Comparison of ENCODE assay signal across 8 cellular contexts in the genomic region with DNA sequence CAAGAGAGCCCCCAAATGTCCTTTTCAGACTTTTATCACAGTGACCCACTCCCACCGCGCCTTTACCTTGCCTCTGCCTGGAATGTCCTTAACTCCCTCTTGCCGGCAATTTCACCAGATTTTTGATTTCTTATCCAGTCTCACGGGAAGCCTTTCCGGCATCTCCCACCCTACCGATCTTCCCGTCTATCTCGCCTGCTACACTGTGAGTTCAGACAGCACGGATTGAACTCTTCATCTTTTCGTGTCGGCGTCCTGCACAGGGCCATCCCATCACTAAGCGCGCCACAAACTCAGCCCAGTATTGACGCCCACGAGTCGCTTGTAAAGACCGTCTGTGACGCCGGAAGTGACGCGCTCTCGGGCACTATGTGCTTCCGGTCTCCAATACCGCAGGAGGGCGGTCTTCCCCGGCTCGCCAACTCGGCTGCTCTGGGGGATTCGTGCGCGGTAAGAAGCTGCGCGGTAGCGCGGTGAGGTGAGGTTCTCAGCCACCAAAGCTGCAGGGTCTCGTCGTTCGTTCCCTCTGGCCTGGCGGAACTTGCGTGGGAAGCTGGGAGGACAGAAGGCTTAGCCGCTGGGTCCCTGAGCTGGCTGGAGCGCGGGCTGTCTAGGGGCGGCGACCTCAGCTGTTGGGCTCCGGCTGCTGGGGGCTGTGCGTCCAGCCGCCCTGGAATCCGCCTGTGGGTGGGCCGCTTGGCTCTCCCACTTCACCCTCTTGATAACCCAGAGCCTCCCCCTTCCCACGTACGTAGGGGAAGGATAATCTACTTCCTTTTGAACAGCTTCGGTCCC. TPM values are rescaled to one million over a fixed set of nuclear protein-coding genes. Genes with fewer than 3 reads are reported as not detected.
A peak's percentile ranks its signal among the peaks of the same experiment; 100 is the strongest.
DNase-seq lines count a peak whose midpoint lies in the region; ATAC-seq and TF ChIP-seq lines count a peak whose summit lies in the region.

A gene with protein sequence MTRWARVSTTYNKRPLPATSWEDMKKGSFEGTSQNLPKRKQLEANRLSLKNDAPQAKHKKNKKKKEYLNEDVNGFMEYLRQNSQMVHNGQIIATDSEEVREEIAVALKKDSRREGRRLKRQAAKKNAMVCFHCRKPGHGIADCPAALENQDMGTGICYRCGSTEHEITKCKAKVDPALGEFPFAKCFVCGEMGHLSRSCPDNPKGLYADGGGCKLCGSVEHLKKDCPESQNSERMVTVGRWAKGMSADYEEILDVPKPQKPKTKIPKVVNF (plus strand): TSS at position 367 of the 795 bp plus-strand sequence. CDS start 3,171 bp downstream, outside the sequence.

- peaks cover 11% of the 10 kb centered on the region for H3K4me1 Mint-ChIP-seq in GM23338
- H3K4me1 Mint-ChIP-seq in activated T-helper 17 cell treated with anti-CD3 and anti-CD28 coated beads, Interleukin-2, amount 50 U/mL, for 72 hours = peaks cover 39% of the 10 kb centered on the region
- H3K4me1 Mint-ChIP-seq in naive thymus-derived CD4-positive, alpha-beta T cell = peaks cover 34 to 72% (median 55%) of the 10 kb centered on the region in 7 donors
- H3K4me1 Mint-ChIP-seq in stimulated activated naive B cell treated with anti-CD40 and anti-IgM and Interleukin-4, amounts not matched to agents 10 μg/mL and 1 μg/mL and 100 μg/mL, for 72 hours = peaks cover 19 to 38% of the 10 kb centered on the region in 2 donors

- peak within 1 kb of the TSS; percentile 99 for H3K9ac ChIP-seq in fibroblast of lung (ENCODE audit: insufficient read depth, low read length)

- POLR2A ChIA-PET in RWPE1 (lab: Yijun Ruan, JAX; ENCODE audit: low non-redundant PET) = interaction anchor here (0.5 to 1.2 kb wide), 3 partner anchors 14 to 1050 kb away, joined by 3 to 5 read pairs (median 4); no protein-coding TSS in a partner anchor
- POLR2A ChIA-PET in naive thymus-derived CD4-positive, alpha-beta T cell (lab: Charles Lee) = interaction anchor here (0.6 to 1.0 kb wide), 5 partner anchors 20 to 647 kb away, joined by 3 read pairs; a partner anchor contains a TSS

- H3K4me3 ChIP-seq in GM23338 = peak within 1 kb of the TSS; percentile 65
- H3K4me3 ChIP-seq in fibroblast of lung (replicated peaks in 1 of 4; ENCODE audit: control extremely low read depth in 1 of 4, insufficient read depth in 1 of 4, low read depth in 3 of 4, low read length in 4 of 4) = peak within 1 kb of the TSS; percentile 77 to 96 (median 88)
- peak within 1 kb of the TSS; percentile 75 for H3K4me3 ChIP-seq in naive thymus-derived CD4-positive, alpha-beta T cell (ENCODE audit: low read length)

- no peaks in the 10 kb centered on the region for H3K9me3 Mint-ChIP-seq in GM23338
- H3K9me3 Mint-ChIP-seq in activated T-helper 17 cell treated with anti-CD3 and anti-CD28 coated beads, Interleukin-2, amount 50 U/mL, for 72 hours = no peaks in the 10 kb centered on the region
- H3K9me3 Mint-ChIP-seq in naive thymus-derived CD4-positive, alpha-beta T cell = peaks cover 0 to 3% (median 0%) of the 10 kb centered on the region in 11 donors
- H3K9me3 Mint-ChIP-seq in stimulated activated naive B cell treated with anti-CD40 and anti-IgM and Interleukin-4, amounts not matched to agents 10 μg/mL and 1 μg/mL and 100 μg/mL, for 72 hours = no peaks in the 10 kb centered on the region

- intact Hi-C loops in naive thymus-derived CD4-positive, alpha-beta T cell (cut with micrococcal nuclease) = loop anchor here (1.0 to 10.0 kb wide), 22 partner anchors 233 to 1789 kb away; a partner anchor contains a TSS

- peak within 1 kb of the TSS; percentile 84 for H3K27ac ChIP-seq in GM23338 (ENCODE audit: low read depth)
- peak within 1 kb of the TSS; percentile 77 for H3K27ac ChIP-seq in RWPE1
- peak within 1 kb of the TSS; percentile 99 for H3K27ac ChIP-seq in fibroblast of lung (ENCODE audit: insufficient read depth, low read length)
- peak within 1 kb of the TSS; percentile 96 for H3K27ac ChIP-seq in naive thymus-derived CD4-positive, alpha-beta T cell (ENCODE audit: low read depth, low read length)

- no peaks in the 10 kb centered on the region for H3K27me3 Mint-ChIP-seq in GM23338 (ENCODE audit: insufficient read depth, low read depth, poor library complexity)
- H3K27me3 Mint-ChIP-seq in activated T-helper 17 cell treated with anti-CD3 and anti-CD28 coated beads, Interleukin-2, amount 50 U/mL, for 72 hours = no peaks in the 10 kb centered on the region
- H3K27me3 Mint-ChIP-seq in naive thymus-derived CD4-positive, alpha-beta T cell = no peaks in the 10 kb centered on the region
- H3K27me3 Mint-ChIP-seq in stimulated activated naive B cell treated with anti-CD40 and anti-IgM and Interleukin-4, amounts not matched to agents 10 μg/mL and 1 μg/mL and 100 μg/mL, for 72 hours = no peaks in the 10 kb centered on the region

- CTCF ChIA-PET in RWPE1 (lab: Yijun Ruan, JAX) = interaction anchor here (0.6 to 1.1 kb wide), 6 partner anchors 63 to 868 kb away, joined by 3 to 5 read pairs (median 4); no protein-coding TSS in a partner anchor
- CTCF ChIA-PET in naive thymus-derived CD4-positive, alpha-beta T cell (lab: Charles Lee) = interaction anchor here (0.5 to 0.6 kb wide), 3 partner anchors 32 to 1021 kb away, joined by 3 to 5 read pairs (median 4); no protein-coding TSS in a partner anchor

- ATAC-seq in GM23338 = peak; percentile 95
- ATAC-seq in activated T-helper 17 cell treated with anti-CD3 and anti-CD28 coated beads, Interleukin-2, amount 50 U/mL, for 72 hours (replicated peaks) = peak; percentile 92
- ATAC-seq in naive thymus-derived CD4-positive, alpha-beta T cell = peak; percentile 96
- peak; percentile 97 to 98 for ATAC-seq in stimulated activated naive B cell treated with anti-CD40 and anti-IgM and Interleukin-4, amounts not matched to agents 10 μg/mL and 1 μg/mL and 100 μg/mL, for 72 hours (replicated peaks)

- H3K4me2 ChIP-seq in GM23338 (peak within 1 kb of the TSS; percentile 89), fibroblast of lung (ENCODE audit: extremely low read depth, insufficient read depth, low read length) (peak within 1 kb of the TSS; percentile 85)

- peak within 1 kb of the TSS; percentile 88; the same call in 1 of the 2 replicates for H2AFZ ChIP-seq in GM23338
- peak within 1 kb of the TSS; percentile 95 for H2AFZ ChIP-seq in fibroblast of lung (ENCODE audit: low read length)

- H3K79me2 ChIP-seq in GM23338 (replicated peaks; ENCODE audit: insufficient read depth) (peaks cover 60% of the 10 kb centered on the region), fibroblast of lung (ENCODE audit: control insufficient read depth, insufficient read depth, low read length) (peaks cover 42% of the 10 kb centered on the region)

- H3K27me3 ChIP-seq in GM23338 (ENCODE audit: insufficient read depth) (no peaks in the 10 kb centered on the region), fibroblast of lung (ENCODE audit: control insufficient read depth, insufficient read depth, low read length) (no peaks in the 10 kb centered on the region)
- no peaks in the 10 kb centered on the region for H3K27me3 ChIP-seq in naive thymus-derived CD4-positive, alpha-beta T cell (ENCODE audit: control insufficient read depth in 2 of 2, insufficient read depth in 2 of 2, low read length in 2 of 2)

- peak within 1 kb of the TSS; percentile 98 for H3K27ac Mint-ChIP-seq in GM23338
- peak within 1 kb of the TSS; percentile 90 for H3K27ac Mint-ChIP-seq in activated T-helper 17 cell treated with anti-CD3 and anti-CD28 coated beads, Interleukin-2, amount 50 U/mL, for 72 hours
- peak within 1 kb of the TSS; percentile 92 to 99 (median 98) for H3K27ac Mint-ChIP-seq in naive thymus-derived CD4-positive, alpha-beta T cell
- peak within 1 kb of the TSS; percentile 96 for H3K27ac Mint-ChIP-seq in stimulated activated naive B cell treated with anti-CD40 and anti-IgM and Interleukin-4, amounts not matched to agents 10 μg/mL and 1 μg/mL and 100 μg/mL, for 72 hours

- no peaks in the 10 kb centered on the region for H3K9me2 ChIP-seq in GM23338 (ENCODE audit: insufficient read depth)

- no peaks in the 10 kb centered on the region for H4K20me1 ChIP-seq in GM23338 (replicated peaks; ENCODE audit: insufficient read depth)
- no peaks in the 10 kb centered on the region for H4K20me1 ChIP-seq in fibroblast of lung (ENCODE audit: control insufficient read depth, extremely low read depth, insufficient read depth, low read length)

- H3K4me1 ChIP-seq in GM23338 (ENCODE audit: insufficient read depth) (peaks cover 9% of the 10 kb centered on the region; the same call in 1 of the 2 replicates), fibroblast of lung (ENCODE audit: control insufficient read depth, extremely low read depth, insufficient read depth, low read length) (peaks cover 8% of the 10 kb centered on the region)
- H3K4me1 ChIP-seq in naive thymus-derived CD4-positive, alpha-beta T cell (ENCODE audit: control insufficient read depth in 2 of 2, insufficient read depth in 2 of 2, low read length in 2 of 2) = peaks cover 14 to 21% of the 10 kb centered on the region in 2 donors

- H3K36me3 ChIP-seq in GM23338 (ENCODE audit: insufficient read depth) = no peaks in the 10 kb centered on the region
- H3K36me3 ChIP-seq in fibroblast of lung (ENCODE audit: control insufficient read depth, insufficient read depth, low read length) = peaks cover 5% of the 10 kb centered on the region
- peaks cover 0 to 6% (median 0%) of the 10 kb centered on the region in 3 experiments for H3K36me3 ChIP-seq in naive thymus-derived CD4-positive, alpha-beta T cell (ENCODE audit: control insufficient read depth in 2 of 3, insufficient read depth in 3 of 3, low read length in 3 of 3)

- no peaks in the 10 kb centered on the region for H3K9me3 ChIP-seq in fibroblast of lung (ENCODE audit: control insufficient read depth, insufficient read depth, low read depth, low read length)
- H3K9me3 ChIP-seq in naive thymus-derived CD4-positive, alpha-beta T cell (ENCODE audit: control insufficient read depth in 2 of 3, low read length in 3 of 3) = no peaks in the 10 kb centered on the region

- no peaks in the 10 kb centered on the region; the same call in 1 of the 3 replicates for H3K36me3 Mint-ChIP-seq in GM23338 (ENCODE audit: low read depth)
- H3K36me3 Mint-ChIP-seq in activated T-helper 17 cell treated with anti-CD3 and anti-CD28 coated beads, Interleukin-2, amount 50 U/mL, for 72 hours (ENCODE audit: low read depth) = peaks cover 27% of the 10 kb centered on the region
- H3K36me3 Mint-ChIP-seq in naive thymus-derived CD4-positive, alpha-beta T cell = peaks cover 4 to 10% (median 9%) of the 10 kb centered on the region in 5 donors
- H3K36me3 Mint-ChIP-seq in stimulated activated naive B cell treated with anti-CD40 and anti-IgM and Interleukin-4, amounts not matched to agents 10 μg/mL and 1 μg/mL and 100 μg/mL, for 72 hours = peaks cover 10 to 15% of the 10 kb centered on the region in 2 donors

- TF ChIP-seq CTCF in GM23338 (conservative IDR thresholded peaks at IDR 0.05; ENCODE audit: low read depth in 2 of 2) (peak in 1 of 2 experiments; percentile 34; a peak in 2 of 4 replicates), RWPE1 (conservative IDR thresholded peaks at IDR 0.05; ENCODE audit: low read depth) (no peak; the same call in 1 of the 2 replicates), fibroblast of lung (conservative IDR thresholded peaks at IDR 0.05 in 1 of 2, IDR thresholded peaks at IDR 0.05 in 1 of 2; ENCODE audit: low read depth in 1 of 2, low read length in 2 of 2) (peak in 1 of 2 donors; percentile 32)

- DNase-seq in ELF-1 (ENCODE audit: low read depth, low spot score) (peak; percentile 96), GM23338 (ENCODE audit: low spot score) (peak; percentile 99), LHCN-M2 (ENCODE audit: low read depth) (peak; percentile 95), RWPE1 (ENCODE audit: low spot score) (peak; percentile 91), fibroblast of lung (ENCODE audit: low read depth in 2 of 2) (peak; percentile 95 to 96)
- peak; percentile 84 to 94 (median 90) for DNase-seq in naive thymus-derived CD4-positive, alpha-beta T cell
- peak; percentile 89 for DNase-seq in stimulated activated naive B cell treated with anti-CD40 and anti-IgM and Interleukin-4, amounts not matched to agents 10 μg/mL and 1 μg/mL and 100 μg/mL, for 72 hours

- H3K4me3 Mint-ChIP-seq in GM23338 = peak within 1 kb of the TSS; percentile 93
- peak within 1 kb of the TSS; percentile 86 for H3K4me3 Mint-ChIP-seq in activated T-helper 17 cell treated with anti-CD3 and anti-CD28 coated beads, Interleukin-2, amount 50 U/mL, for 72 hours
- peak within 1 kb of the TSS; percentile 91 to 99 (median 96) for H3K4me3 Mint-ChIP-seq in naive thymus-derived CD4-positive, alpha-beta T cell
- H3K4me3 Mint-ChIP-seq in stimulated activated naive B cell treated with anti-CD40 and anti-IgM and Interleukin-4, amounts not matched to agents 10 μg/mL and 1 μg/mL and 100 μg/mL, for 72 hours = peak within 1 kb of the TSS; percentile 93

- H3F3A ChIP-seq in GM23338 (replicated peaks; ENCODE audit: low read depth) = no peaks in the 10 kb centered on the region

RNA-seq across cellular contexts. Expression of the gene that starts here (rescaled TPM):
- total RNA-seq in GM23338 (2014; rRNA removed; shearing (Covaris generic)) = 30.4 and 31.1 TPM in 2 replicates
- polyA plus RNA-seq in GM23338 (2016; fragmentation: Nextera tagmentation; extraction: Ambion mirVana) (45.5 and 48.7 TPM in 2 replicates), fibroblast of lung (35.9 and 44.4 TPM in 2 replicates)
- total RNA-seq in LHCN-M2 (2014; rRNA removed) (21.8 and 27.1 TPM in 2 replicates), fibroblast of lung (34.9 and 50.9 TPM in 2 replicates)
- polyA plus RNA-seq in LHCN-M2 (2012) = 14.4 TPM
- 10 to 100 TPM; 34.9 to 43.5 TPM for total RNA-seq in activated T-helper 17 cell treated with anti-CD3 and anti-CD28 coated beads, Interleukin-2, amount 50 U/mL, for 72 hours
- polyA plus RNA-seq in fibroblast of lung (2012) = 33.5 and 37.8 TPM in 2 replicates
- polyA minus RNA-seq in fibroblast of lung (ENCODE audit: low replicate concordance) = 1.7 and 2.7 TPM in 2 replicates
- total RNA-seq in naive thymus-derived CD4-positive, alpha-beta T cell = 10 to 100 TPM; 15.5 to 35.1 (median 27.5) TPM
- 10 to 100 TPM; 19.0 to 21.2 TPM for polyA plus RNA-seq in naive thymus-derived CD4-positive, alpha-beta T cell

Comparison
In these comparisons a context has a peak if more than half of its experiments do, and no peak if none do; other contexts are left out.
1. Peak in every context shown above with its lines: DNase-seq, ATAC-seq, H3K4me3 ChIP-seq and H3K27ac ChIP-seq.